In the genomic region with DNA sequence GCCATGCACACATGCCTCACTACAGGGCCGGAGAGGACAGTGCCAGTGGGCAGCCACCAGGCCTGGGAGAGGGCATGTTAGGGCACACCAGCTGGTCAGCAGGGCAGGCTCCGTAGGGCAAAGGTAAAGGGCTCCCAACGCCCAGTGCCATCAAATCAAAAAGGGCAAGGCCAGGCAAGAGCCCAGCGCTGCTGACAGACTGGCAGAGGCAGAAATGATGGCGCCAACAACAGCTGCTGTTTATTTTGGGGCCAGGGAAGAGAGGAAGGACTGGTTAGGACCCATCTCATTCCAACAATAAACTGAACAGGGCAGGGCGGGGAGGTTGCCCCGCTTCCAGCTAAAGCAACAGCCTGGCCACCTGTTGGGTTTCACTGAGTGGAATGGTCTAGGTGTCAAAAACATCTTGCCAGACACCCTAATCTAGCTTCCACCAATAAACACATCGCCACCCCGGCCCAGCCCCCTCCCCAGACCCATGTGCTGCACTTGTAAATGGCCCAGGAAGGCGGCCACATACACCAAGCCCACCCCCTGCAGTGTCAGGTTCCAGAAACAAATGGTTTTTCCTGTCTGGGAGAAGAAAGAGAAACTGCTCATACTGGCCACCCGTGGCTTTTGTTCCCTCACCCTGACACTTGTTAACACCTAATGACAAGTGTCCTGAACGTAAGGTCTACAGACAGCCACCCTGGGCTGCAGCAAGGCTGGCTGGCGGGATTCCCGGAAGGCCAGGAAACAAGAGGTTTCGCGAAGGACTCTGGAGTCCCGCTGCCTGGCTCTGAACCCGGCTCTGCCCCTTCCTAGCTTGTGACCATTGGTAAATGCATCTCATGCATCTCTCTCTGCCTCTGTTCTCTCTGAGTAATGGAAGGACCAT, we compare ENCODE assay signal across 10 cellular contexts. TPM values are rescaled to one million over a fixed set of nuclear protein-coding genes. Genes with fewer than 3 reads are reported as not detected.
DNase-seq lines count a peak whose midpoint lies in the region; ATAC-seq lines count a peak whose summit lies in the region.
"Had no signal": no experiment of that assay in that cellular context is flagged by ENCODE, and none has a peak within 500 bp of the region (broad histone marks: within the 10 kb centered on the region; RNA-seq: fewer than 3 reads in every experiment).

No MANE protein-coding gene starts in this region.

- no peak overlapping the region for H2BK12ac ChIP-seq in trophoblast cell (ENCODE audit: low read length)

- H3K79me1 ChIP-seq in trophoblast cell (ENCODE audit: low read length), result no peaks in the 10 kb centered on the region

- H3K4me3 ChIP-seq in trophoblast cell (ENCODE audit: low read depth, low read length), result no peak overlapping the region

- no peak overlapping the region for H3K27ac ChIP-seq in trophoblast cell (ENCODE audit: low read depth, low read length)

- no peak overlapping the region for H2BK5ac ChIP-seq in trophoblast cell (ENCODE audit: low read depth, low read length, poor library complexity)

- no peak overlapping the region for H3K4me2 ChIP-seq in trophoblast cell (ENCODE audit: low read length)

- H4K12ac ChIP-seq in trophoblast cell (ENCODE audit: low read depth, low read length), result no peak overlapping the region

- H3K23ac ChIP-seq in trophoblast cell (ENCODE audit: low read length), result no peak overlapping the region

- no peak overlapping the region for H2BK120ac ChIP-seq in trophoblast cell (ENCODE audit: insufficient read depth, low read length, poor library complexity)

- H3K18ac ChIP-seq in trophoblast cell (ENCODE audit: low read length), result no peak overlapping the region

- H3K36me3 ChIP-seq in trophoblast cell (ENCODE audit: control insufficient read depth in 1 of 2, insufficient read depth in 2 of 2, low read length in 2 of 2), result no peaks in the 10 kb centered on the region

- no peaks in the 10 kb centered on the region for H3K9me3 ChIP-seq in trophoblast cell (ENCODE audit: insufficient read depth, low read depth, low read length)

- peaks cover 2% of the 10 kb centered on the region for H3K79me2 ChIP-seq in trophoblast cell (ENCODE audit: control insufficient read depth, insufficient read depth, low read length, poor library complexity)

- peaks cover 4 to 12% of the 10 kb centered on the region in 2 experiments for H3K4me1 ChIP-seq in trophoblast cell (ENCODE audit: control insufficient read depth in 1 of 2, insufficient read depth in 2 of 2, low read length in 2 of 2)

- no peak overlapping the region for H3K9ac ChIP-seq in trophoblast cell (ENCODE audit: low read length)

- no peak overlapping the region for H2AFZ ChIP-seq in trophoblast cell (ENCODE audit: insufficient read depth, low read length, poor library complexity)

- peak; percentile 89 for DNase-seq in DMS153 (lab: John Stamatoyannopoulos, UW)
- DNase-seq in NCI-H446 treated with DMSO at 0.1 percent for 48 hours (lab: John Stamatoyannopoulos, UW), result peak; percentile 44
- peak; percentile 89 for DNase-seq in left ventricle myocardium superior
- peak; percentile 61 for DNase-seq in pons (ENCODE audit: low spot score)
- DNase-seq in NOMO-1 treated with dmso at 0.1 percent for 144 hours (lab: John Stamatoyannopoulos, UW; ENCODE audit: unreplicated experiment), result no peak
- no peak for DNase-seq in T-helper 1 cell
- DNase-seq in trophoblast cell, result no peak
- DNase-seq: activated CD4-positive, alpha-beta memory T cell treated with anti-CD3 and anti-CD28 coated beads, Interleukin-2, amount 10 ng/mL, durations not matched to agents 7 days and 5 days; effector memory CD4-positive, alpha-beta T cell had no signal

- ATAC-seq in left ventricle myocardium superior (peak; percentile 70), HG03108 (IDR thresholded peaks at IDR 0.05; ENCODE audit: unreplicated experiment) (no peak)

- H4K8ac ChIP-seq in trophoblast cell (ENCODE audit: low read depth, low read length), result no peak overlapping the region

- no peak overlapping the region for H4K91ac ChIP-seq in trophoblast cell (ENCODE audit: low read depth, low read length)

- no peaks in the 10 kb centered on the region for H3K27me3 ChIP-seq in trophoblast cell (ENCODE audit: insufficient read depth, low read length)

- no peak overlapping the region for H3K14ac ChIP-seq in trophoblast cell (ENCODE audit: low read length)

- no peak overlapping the region for H2AK5ac ChIP-seq in trophoblast cell (ENCODE audit: low read length)

- H3K4ac ChIP-seq in trophoblast cell (ENCODE audit: low read depth, low read length), result no peak overlapping the region

- WGBS in trophoblast cell (ENCODE audit: extremely low coverage, insufficient coverage, insufficient read length), result no CpG with 5 or more reads among the region's 18 CpGs

- intact Hi-C loops in left ventricle myocardium superior (cut with micrococcal nuclease), result no loop called here

RNA-seq across cellular contexts. Expression of a gene that starts 15.3 kb away (rescaled TPM):
- total RNA-seq in left ventricle myocardium superior, result 28.6 TPM
- polyA plus RNA-seq in trophoblast cell (2013), result 8.3 and 8.6 TPM in 2 replicates

Comparison
In these comparisons a context has a peak if more than half of its experiments do, and no peak if none do; other contexts are left out.
1. DNase-seq: peak in DMS153 (single experiment), NCI-H446 treated with DMSO at 0.1 percent for 48 hours (single experiment), left ventricle myocardium superior (single experiment) and pons (single experiment); none in NOMO-1 treated with dmso at 0.1 percent for 144 hours (single experiment), T-helper 1 cell (0 of 5) and trophoblast cell (0 of 2).